ENCODE assay signal across 22 cellular contexts in the genomic region with DNA sequence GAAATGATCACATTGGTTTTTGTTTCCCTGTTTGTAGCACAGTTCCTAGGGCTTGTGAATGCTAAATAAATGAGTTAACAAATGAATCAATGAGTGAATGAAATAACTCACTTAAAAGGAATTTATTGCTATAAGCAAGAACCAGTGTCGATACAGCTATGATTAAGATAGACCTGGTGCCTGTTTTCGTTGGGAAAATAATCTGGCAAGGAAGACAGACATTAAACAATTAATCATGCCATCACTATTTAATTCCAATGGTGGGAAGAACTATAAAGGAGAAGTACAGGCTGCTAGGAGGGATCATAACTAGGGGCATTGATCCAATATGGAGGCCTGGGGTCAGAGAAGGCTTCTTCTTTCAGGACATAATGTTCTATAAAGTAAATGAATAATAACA. TPM values are rescaled to one million over a fixed set of nuclear protein-coding genes. Genes with fewer than 3 reads are reported as not detected.
DNase-seq lines count a peak whose midpoint lies in the region; ATAC-seq and TF ChIP-seq lines count a peak whose summit lies in the region.
"Had no signal": no experiment of that assay in that cellular context is flagged by ENCODE, and none has a peak within 500 bp of the region (broad histone marks: within the 10 kb centered on the region; RNA-seq: fewer than 3 reads in every experiment).

No MANE protein-coding gene starts in this region.

- ATAC-seq in RWPE2 (ENCODE audit: low read depth) (peak; percentile 39), left colon (no peak), HG02840 (IDR thresholded peaks at IDR 0.05; ENCODE audit: low FRiP score, unreplicated experiment) (no peak), GM18511 (IDR thresholded peaks at IDR 0.05; ENCODE audit: unreplicated experiment) (no peak)
- ATAC-seq: activated T-cell treated with anti-CD3 and anti-CD28 coated beads, Interleukin-2, amount 50 U/mL, for 72 hours had no signal

- H3K27me3 ChIP-seq in RWPE2 (ENCODE audit: insufficient read depth, poor library complexity, severe bottlenecking) (no peaks in the 10 kb centered on the region), suprapubic skin (no peaks in the 10 kb centered on the region)

- intact Hi-C loops in left colon (cut with DNase I, micrococcal nuclease): no loop called here

- H3K4me3 Mint-ChIP-seq in immature natural killer cell: peak overlapping the region in 3 of 5 donors; percentile 2 to 40 (median 11)
- H3K4me3 Mint-ChIP-seq: activated naive CD4-positive, alpha-beta T cell treated with anti-CD3 and anti-CD28 coated beads, Interleukin-2, amount 10 ng/mL, durations not matched to agents 7 days and 5 days; activated T-cell treated with anti-CD3 and anti-CD28 coated beads, Interleukin-2, amount 50 U/mL, for 72 hours; stimulated activated naive CD8-positive, alpha-beta T cell treated with anti-CD3 and anti-CD28 coated beads, Interleukin-15, Interleukin-2, amounts not matched to agents 100 ng/mL and 50 ng/mL, for 24 hours had no signal

- no peaks in the 10 kb centered on the region for H3K9me3 Mint-ChIP-seq in immature natural killer cell
- H3K9me3 Mint-ChIP-seq: activated naive CD4-positive, alpha-beta T cell treated with anti-CD3 and anti-CD28 coated beads, Interleukin-2, amount 10 ng/mL, durations not matched to agents 7 days and 5 days; activated T-cell treated with anti-CD3 and anti-CD28 coated beads, Interleukin-2, amount 50 U/mL, for 72 hours; stimulated activated naive CD8-positive, alpha-beta T cell treated with anti-CD3 and anti-CD28 coated beads, Interleukin-15, Interleukin-2, amounts not matched to agents 100 ng/mL and 50 ng/mL, for 24 hours had no signal

- H3K36me3 Mint-ChIP-seq in immature natural killer cell: no peaks in the 10 kb centered on the region
- H3K36me3 Mint-ChIP-seq: activated naive CD4-positive, alpha-beta T cell treated with anti-CD3 and anti-CD28 coated beads, Interleukin-2, amount 10 ng/mL, durations not matched to agents 7 days and 5 days had no signal

- TF ChIP-seq CTCF in RWPE2 (IDR thresholded peaks at IDR 0.05; ENCODE audit: poor library complexity, severe bottlenecking) (no peak), suprapubic skin (IDR thresholded peaks at IDR 0.05) (no peak)

- H3K36me3 ChIP-seq in RWPE2 (ENCODE audit: low read depth) (no peaks in the 10 kb centered on the region), suprapubic skin (no peaks in the 10 kb centered on the region)

- no peak overlapping the region for H3K4me3 ChIP-seq in RWPE2 (ENCODE audit: severe bottlenecking)
- no peak overlapping the region for H3K4me3 ChIP-seq in suprapubic skin
- H3K4me3 ChIP-seq: lung had no signal

- peaks cover 61 to 69% of the 10 kb centered on the region in 2 donors for H3K4me1 Mint-ChIP-seq in immature natural killer cell

- peak overlapping the region; percentile 61 for H3K27ac ChIP-seq in RWPE2 (ENCODE audit: poor library complexity, severe bottlenecking)
- H3K27ac ChIP-seq in suprapubic skin: peak overlapping the region; percentile 82

- WGBS in suprapubic skin: 21% methylated on average over 2 of the region's 2 CpGs

- H3K4me1 ChIP-seq in RWPE2 (ENCODE audit: insufficient read depth, poor library complexity, severe bottlenecking) (peaks cover 15% of the 10 kb centered on the region), suprapubic skin (peaks cover 34% of the 10 kb centered on the region)

- H3K27me3 Mint-ChIP-seq in immature natural killer cell (ENCODE audit: low read depth in 3 of 3): peaks cover 21 to 30% (median 25%) of the 10 kb centered on the region in 3 donors
- H3K27me3 Mint-ChIP-seq: stimulated activated naive CD8-positive, alpha-beta T cell treated with anti-CD3 and anti-CD28 coated beads, Interleukin-15, Interleukin-2, amounts not matched to agents 100 ng/mL and 50 ng/mL, for 24 hours had no signal

- TF ChIP-seq POLR2A in suprapubic skin (IDR thresholded peaks at IDR 0.05): no peak

- peak overlapping the region; percentile 60 to 99 (median 95) for H3K27ac Mint-ChIP-seq in immature natural killer cell
- H3K27ac Mint-ChIP-seq: activated naive CD4-positive, alpha-beta T cell treated with anti-CD3 and anti-CD28 coated beads, Interleukin-2, amount 10 ng/mL, durations not matched to agents 7 days and 5 days; activated T-cell treated with anti-CD3 and anti-CD28 coated beads, Interleukin-2, amount 50 U/mL, for 72 hours; stimulated activated naive CD8-positive, alpha-beta T cell treated with anti-CD3 and anti-CD28 coated beads, Interleukin-15, Interleukin-2, amounts not matched to agents 100 ng/mL and 50 ng/mL, for 24 hours had no signal

- DNase-seq in EL (peak; percentile 66), RWPE2 (ENCODE audit: low spot score) (no peak), immature natural killer cell (no peak), suprapubic skin (ENCODE audit: low spot score in 2 of 2) (no peak), left colon (no peak)
- DNase-seq: activated naive CD4-positive, alpha-beta T cell treated with anti-CD3 and anti-CD28 coated beads, Interleukin-2, amount 10 ng/mL, durations not matched to agents 7 days and 5 days; activated T-cell treated with anti-CD3 and anti-CD28 coated beads, Interleukin-2, amount 50 U/mL, for 72 hours; CD4-positive, alpha-beta memory T cell; cerebellar nuclear complex; foreskin fibroblast; GDM1; NCI-H1048; NCI-H187 treated with DMSO at 0.1 percent for 48 hours; NCI-H748 treated with DMSO at 0.1 percent for 48 hours; retina; SHP77; stimulated activated CD4-positive, alpha-beta T cell treated with anti-CD3 and anti-CD28 coated beads, Interleukin-12 subunit alpha, Interleukin-12 subunit beta, amount 100 ng/mL, for 4 hours; stimulated activated CD4-positive, alpha-beta T cell treated with anti-CD3 and anti-CD28 coated beads, Interleukin-4, amount 100 ng/mL, for 4 hours had no signal

- TF ChIP-seq EP300 in suprapubic skin (IDR thresholded peaks at IDR 0.05): no peak

- H3K9me3 ChIP-seq in RWPE2 (ENCODE audit: severe bottlenecking): no peaks in the 10 kb centered on the region
- H3K9me3 ChIP-seq in suprapubic skin: no peaks in the 10 kb centered on the region

RNA-seq across cellular contexts. Expression of gene CBR4, which starts 4.5 kb away (rescaled TPM):
- polyA plus RNA-seq in immature natural killer cell: 10 to 100 TPM in 1 of 3 donors, 1 to 10 TPM in 2; 2.3 to 11.5 (median 7.6) TPM
- total RNA-seq in suprapubic skin: 10 to 100 TPM; 14.4 to 42.2 (median 19.5) TPM
- total RNA-seq in left colon: 10 to 100 TPM; 28.0 to 29.6 TPM
